ENCODE assay signal across 8 cellular contexts in genomic region chr1:91730781-91731732, GRCh38.
A peak's percentile ranks its signal among the peaks of the same experiment; 100 is the strongest.
DNase-seq lines count a peak whose midpoint lies in the region; ATAC-seq lines count a peak whose summit lies in the region.

No MANE protein-coding gene starts in this region.

- H3K4me1 Mint-ChIP-seq in stimulated activated naive B cell treated with anti-CD40 and anti-IgM and Interleukin-4, amounts not matched to agents 10 μg/mL and 1 μg/mL and 100 μg/mL, for 72 hours = peaks cover 12 to 35% of the 10 kb centered on the region in 2 donors

- H3K27ac Mint-ChIP-seq in stimulated activated naive B cell treated with anti-CD40 and anti-IgM and Interleukin-4, amounts not matched to agents 10 μg/mL and 1 μg/mL and 100 μg/mL, for 72 hours = peak overlapping the region; percentile 37

- no peaks in the 10 kb centered on the region for H3K9me3 Mint-ChIP-seq in stimulated activated naive B cell treated with anti-CD40 and anti-IgM and Interleukin-4, amounts not matched to agents 10 μg/mL and 1 μg/mL and 100 μg/mL, for 72 hours

- H3K4me3 Mint-ChIP-seq in stimulated activated naive B cell treated with anti-CD40 and anti-IgM and Interleukin-4, amounts not matched to agents 10 μg/mL and 1 μg/mL and 100 μg/mL, for 72 hours = peak overlapping the region in 1 of 2 donors; percentile 18

- peak; percentile 40 to 55 for DNase-seq in activated CD4-positive, alpha-beta T cell treated with anti-CD3 and anti-CD28 coated beads, Interleukin-2, amount 50 U/mL, for 48 hours
- DNase-seq in left ventricle myocardium superior = peak; percentile 61
- no peak for DNase-seq in stimulated activated naive B cell treated with anti-CD40 and anti-IgM and Interleukin-4, amounts not matched to agents 10 μg/mL and 1 μg/mL and 100 μg/mL, for 72 hours
- no peak for DNase-seq in medulla oblongata (ENCODE audit: extremely low spot score)
- no peak for DNase-seq in AML-193 (lab: John Stamatoyannopoulos, UW)

- intact Hi-C loops in left ventricle myocardium superior (cut with micrococcal nuclease) = no loop called here

- no peaks in the 10 kb centered on the region for H3K36me3 Mint-ChIP-seq in stimulated activated naive B cell treated with anti-CD40 and anti-IgM and Interleukin-4, amounts not matched to agents 10 μg/mL and 1 μg/mL and 100 μg/mL, for 72 hours

- peaks cover 10 to 18% of the 10 kb centered on the region in 2 donors for H3K27me3 Mint-ChIP-seq in stimulated activated naive B cell treated with anti-CD40 and anti-IgM and Interleukin-4, amounts not matched to agents 10 μg/mL and 1 μg/mL and 100 μg/mL, for 72 hours

- ATAC-seq in HG02759 (IDR thresholded peaks at IDR 0.05; ENCODE audit: unreplicated experiment) = peak; percentile 59
- ATAC-seq in left ventricle myocardium superior = peak; percentile 38
- ATAC-seq in stimulated activated naive B cell treated with anti-CD40 and anti-IgM and Interleukin-4, amounts not matched to agents 10 μg/mL and 1 μg/mL and 100 μg/mL, for 72 hours (replicated peaks) = peak; percentile 54 to 74
- no peak for ATAC-seq in HG03520 (IDR thresholded peaks at IDR 0.05; ENCODE audit: unreplicated experiment)
- no peak for ATAC-seq in HG02852 (IDR thresholded peaks at IDR 0.05; ENCODE audit: unreplicated experiment)

Comparison
In these comparisons a context has a peak if more than half of its experiments do, and no peak if none do; other contexts are left out.
1. ATAC-seq: peak in HG02759 (single experiment), left ventricle myocardium superior (single experiment) and stimulated activated naive B cell treated with anti-CD40 and anti-IgM and Interleukin-4, amounts not matched to agents 10 μg/mL and 1 μg/mL and 100 μg/mL, for 72 hours (2 of 2); none in HG03520 (single experiment) and HG02852 (single experiment).
2. DNase-seq: peak in activated CD4-positive, alpha-beta T cell treated with anti-CD3 and anti-CD28 coated beads, Interleukin-2, amount 50 U/mL, for 48 hours (2 of 2) and left ventricle myocardium superior (single experiment); none in stimulated activated naive B cell treated with anti-CD40 and anti-IgM and Interleukin-4, amounts not matched to agents 10 μg/mL and 1 μg/mL and 100 μg/mL, for 72 hours (single experiment), medulla oblongata (single experiment) and AML-193 (0 of 2).